ENCODE assay signal across 2 cellular contexts in genomic region chr12:125503128-125503527, GRCh38.
TF ChIP-seq lines count a peak whose summit lies in the region.

No MANE protein-coding gene starts in this region.

TF ChIP-seq in GM23338, 12 proteins besides CTCF, POLR2A, EP300 and RAD21:
- TF ChIP-seq EZH2phosphoT487 (IDR thresholded peaks at IDR 0.05; ENCODE audit: unreplicated experiment) (no peak), REST (IDR thresholded peaks at IDR 0.05; ENCODE audit: unreplicated experiment) (no peak), EZH2 (IDR thresholded peaks at IDR 0.05; ENCODE audit: low read depth, unreplicated experiment) (no peak), ZNF114 (CRISPR knock-in tag; IDR thresholded peaks at IDR 0.05) (no peak), STAT1 (IDR thresholded peaks at IDR 0.05; ENCODE audit: unreplicated experiment) (no peak)

TF ChIP-seq in GM12878, 131 proteins besides CTCF, POLR2A, EP300 and RAD21:
- TF ChIP-seq HSF1 (IDR thresholded peaks at IDR 0.05; ENCODE audit: low read depth, low read length) (no peak), NR2F1 (conservative IDR thresholded peaks at IDR 0.05) (peak; percentile 61; the same call in 1 of the 2 replicates), MTA2 (IDR thresholded peaks at IDR 0.05; ENCODE audit: low read depth) (peak; percentile 62)
TF ChIP-seq in GM12878: peak in this region for 2.
